Comparison of ENCODE assay signal across 25 cellular contexts in genomic region chr3:9701006-9701405, GRCh38. TPM values are rescaled to one million over a fixed set of nuclear protein-coding genes. Genes with fewer than 3 reads are reported as not detected.
"Had no signal": no experiment of that assay in that cellular context is flagged by ENCODE, and none has a peak within 500 bp of the region (broad histone marks: within the 10 kb centered on the region; RNA-seq: fewer than 3 reads in every experiment).

No MANE protein-coding gene starts in this region.

- H3K4me3 ChIP-seq: dorsolateral prefrontal cortex, esophagus muscularis mucosa, left lung, right lobe of liver, suprapubic skin, transverse colon, upper lobe of right lung, uterus had no signal

- H3K9me3 ChIP-seq: esophagus muscularis mucosa, left lung, right lobe of liver, suprapubic skin, transverse colon, upper lobe of right lung, uterus had no signal

- H3K4me3 Mint-ChIP-seq: nephron progenitor cell; stimulated activated memory B cell treated with anti-CD40 and anti-IgM and Interleukin-4, amounts not matched to agents 10 μg/mL and 1 μg/mL and 100 μg/mL, for 72 hours; stimulated activated naive CD8-positive, alpha-beta T cell treated with anti-CD3 and anti-CD28 coated beads, Interleukin-15, amount 100 ng/mL, for 72 hours had no signal

- DNase-seq: cerebellar nuclear complex; dorsolateral prefrontal cortex; effector CD4-positive, alpha-beta T cell; foreskin melanocyte; head of caudate nucleus; left cardiac atrium; left lung; nephron progenitor cell; nucleus accumbens; right lobe of liver; small intestine; stimulated activated CD4-positive, alpha-beta T cell treated with anti-CD3 and anti-CD28 coated beads, Interleukin-12 subunit alpha, Interleukin-12 subunit beta, amount 100 ng/mL, for 4 hours; stimulated activated CD4-positive, alpha-beta T cell treated with anti-CD3 and anti-CD28 coated beads, Interleukin-1b, Interleukin-23, amount 100 ng/mL, for 48 hours; stimulated activated CD4-positive, alpha-beta T cell treated with anti-CD3 and anti-CD28 coated beads, Interleukin-4, amount 100 ng/mL, for 1 hour; stimulated activated naive CD8-positive, alpha-beta T cell treated with anti-CD3 and anti-CD28 coated beads, Interleukin-15, amount 100 ng/mL, for 72 hours; transverse colon; upper lobe of right lung; uterus had no signal

- H3K27ac ChIP-seq: esophagus muscularis mucosa, left lung, right lobe of liver, suprapubic skin, transverse colon, upper lobe of right lung, uterus had no signal

- H3K27ac Mint-ChIP-seq: naive thymus-derived CD8-positive, alpha-beta T cell; nephron progenitor cell; progenitor cell of endocrine pancreas; stimulated activated memory B cell treated with anti-CD40 and anti-IgM and Interleukin-4, amounts not matched to agents 10 μg/mL and 1 μg/mL and 100 μg/mL, for 72 hours; stimulated activated naive CD8-positive, alpha-beta T cell treated with anti-CD3 and anti-CD28 coated beads, Interleukin-15, amount 100 ng/mL, for 72 hours had no signal

- H3K36me3 ChIP-seq: uterus had no signal

- H3K9me3 Mint-ChIP-seq: nephron progenitor cell; stimulated activated memory B cell treated with anti-CD40 and anti-IgM and Interleukin-4, amounts not matched to agents 10 μg/mL and 1 μg/mL and 100 μg/mL, for 72 hours; stimulated activated naive CD8-positive, alpha-beta T cell treated with anti-CD3 and anti-CD28 coated beads, Interleukin-15, amount 100 ng/mL, for 72 hours had no signal

- ATAC-seq: left cardiac atrium; left lung; naive thymus-derived CD8-positive, alpha-beta T cell; right lobe of liver; stimulated activated memory B cell treated with anti-CD40 and anti-IgM and Interleukin-4, amounts not matched to agents 10 μg/mL and 1 μg/mL and 100 μg/mL, for 72 hours; stimulated activated naive CD8-positive, alpha-beta T cell treated with anti-CD3 and anti-CD28 coated beads, Interleukin-15, amount 100 ng/mL, for 72 hours; upper lobe of right lung had no signal

- FAIRE-seq: colon, small intestine had no signal

RNA-seq across cellular contexts. Expression of gene CPNE9, which starts 2.6 kb away (rescaled TPM):
- polyA plus RNA-seq: fibroblast of lung; naive thymus-derived CD8-positive, alpha-beta T cell had no signal
